Comparison of ENCODE assay signal across 13 cellular contexts in the genomic region with DNA sequence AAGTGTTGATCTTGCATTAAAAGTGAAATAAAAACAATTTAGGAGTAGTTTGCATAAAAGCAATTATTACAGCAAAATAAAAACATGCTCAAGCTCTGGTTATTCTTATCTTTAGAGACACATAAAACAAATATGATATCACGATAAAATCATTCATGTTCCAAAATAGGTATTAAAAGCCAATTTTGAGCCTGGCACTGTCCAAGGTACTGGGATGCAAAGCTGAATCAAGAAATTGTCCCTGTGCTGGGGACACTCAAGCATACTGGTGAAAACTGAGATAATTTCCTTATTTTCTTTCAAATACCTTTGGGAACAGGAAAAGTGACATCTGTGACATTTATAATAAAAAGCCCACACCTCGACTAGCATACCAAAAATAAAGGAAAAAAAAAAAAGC. TPM values are rescaled to one million over a fixed set of nuclear protein-coding genes. Genes with fewer than 3 reads are reported as not detected.
DNase-seq lines count a peak whose midpoint lies in the region; TF ChIP-seq lines count a peak whose summit lies in the region.
"Had no signal": no experiment of that assay in that cellular context is flagged by ENCODE, and none has a peak within 500 bp of the region (broad histone marks: within the 10 kb centered on the region; RNA-seq: fewer than 3 reads in every experiment).

No MANE protein-coding gene starts in this region.

- in situ Hi-C loops in mammary epithelial cell (cut with MboI; ENCODE audit: low sequenced_read_pairs in 2 of 2), result no loop called here

- CTCF ChIA-PET in MCF 10A (lab: Yijun Ruan, JAX) (interaction anchor here (0.6 to 2.5 kb wide), 7 partner anchors 14 to 1534 kb away, joined by 3 to 11 read pairs (median 6); a partner anchor contains a TSS), mammary epithelial cell (lab: Charles Lee; ENCODE audit: low non-redundant PET) (no interaction called here)

- H3K27ac Mint-ChIP-seq in MCF 10A (ENCODE audit: low read depth, unreplicated experiment) (no peak overlapping the region), endodermal cell (no peak overlapping the region)
- H3K27ac Mint-ChIP-seq: CD4-positive, alpha-beta T cell had no signal

- H3K4me2 ChIP-seq in mammary epithelial cell (ENCODE audit: insufficient read depth, low read depth, low read length), result no peak overlapping the region

- intact Hi-C loops in MCF 10A (cut with micrococcal nuclease), result no loop called here
- intact Hi-C loops in mammary epithelial cell (cut with micrococcal nuclease), result no loop called here

- POLR2A ChIA-PET in MCF 10A (lab: Yijun Ruan, JAX), result no interaction called here

- H3K27me3 Mint-ChIP-seq in MCF 10A (ENCODE audit: insufficient read depth, unreplicated experiment) (peaks cover 78% of the 10 kb centered on the region), endodermal cell (ENCODE audit: insufficient read depth) (peaks cover 50% of the 10 kb centered on the region)

- no peak overlapping the region for H3K4me3 Mint-ChIP-seq in MCF 10A (ENCODE audit: unreplicated experiment)
- no peak overlapping the region for H3K4me3 Mint-ChIP-seq in endodermal cell
- H3K4me3 Mint-ChIP-seq: CD4-positive, alpha-beta T cell had no signal

- no peak for TF ChIP-seq POLR2A in suprapubic skin (IDR thresholded peaks at IDR 0.05)

- H3K9me3 Mint-ChIP-seq in MCF 10A (ENCODE audit: unreplicated experiment) (no peaks in the 10 kb centered on the region), endodermal cell (no peaks in the 10 kb centered on the region)
- H3K9me3 Mint-ChIP-seq: CD4-positive, alpha-beta T cell had no signal

- WGBS in mammary epithelial cell (ENCODE audit: low coverage, missing lambda C conversion rate), result 0% methylated on average over 2 of the region's 2 CpGs
- WGBS in endodermal cell (ENCODE audit: insufficient coverage in 1 of 2, insufficient read length in 1 of 2), 2 experiments, result 23 to 75% methylated on average over 1 to 2 of the region's 2 CpGs
- WGBS in suprapubic skin, result 19% methylated on average over 2 of the region's 2 CpGs

- H3K4me3 ChIP-seq in mammary epithelial cell (replicated peaks in 1 of 3; ENCODE audit: insufficient read depth in 1 of 3, low read depth in 2 of 3, low read length in 3 of 3) (no peak overlapping the region), endodermal cell (ENCODE audit: low read length) (no peak overlapping the region), suprapubic skin (no peak overlapping the region)

- peak; percentile 16 for DNase-seq in MCF 10A (ENCODE audit: unreplicated experiment)
- DNase-seq in mammary epithelial cell, result no peak
- peak; percentile 18 for DNase-seq in OCI-M1 (lab: John Stamatoyannopoulos, UW)
- DNase-seq in endodermal cell, result peak; percentile 53
- peak; percentile 6 for DNase-seq in renal cortical epithelial cell (ENCODE audit: low read depth)
- no peak for DNase-seq in HK-2 (ENCODE audit: unreplicated experiment)
- no peak for DNase-seq in suprapubic skin (ENCODE audit: low spot score in 2 of 2)
- DNase-seq in SW 1271 (lab: John Stamatoyannopoulos, UW), result no peak
- DNase-seq: activated T-cell treated with anti-CD3 and anti-CD28 coated beads for 4 hours; CD4-positive, alpha-beta T cell; foreskin melanocyte had no signal

- H3K4me1 ChIP-seq in mammary epithelial cell (ENCODE audit: insufficient read depth, low read length) (peaks cover 10% of the 10 kb centered on the region), endodermal cell (ENCODE audit: control insufficient read depth, insufficient read depth, low read length) (no peaks in the 10 kb centered on the region), suprapubic skin (peaks cover 34% of the 10 kb centered on the region)

- no peaks in the 10 kb centered on the region for H3K79me2 ChIP-seq in mammary epithelial cell (ENCODE audit: insufficient read depth, low read length)

- H3K9ac ChIP-seq in mammary epithelial cell (ENCODE audit: insufficient read depth, low read length) (no peak overlapping the region), endodermal cell (ENCODE audit: extremely low read depth, low read length, poor library complexity, severe bottlenecking) (no peak overlapping the region)

- H3K27ac ChIP-seq in mammary epithelial cell (ENCODE audit: insufficient read depth, low read depth, low read length) (no peak overlapping the region), endodermal cell (ENCODE audit: low read depth, low read length) (peak overlapping the region; percentile 100), suprapubic skin (no peak overlapping the region)

- TF ChIP-seq CTCF in MCF 10A (IDR thresholded peaks at IDR 0.05; ENCODE audit: unreplicated experiment), result no peak
- TF ChIP-seq CTCF in mammary epithelial cell (conservative IDR thresholded peaks at IDR 0.05 in 1 of 2, IDR thresholded peaks at IDR 0.05 in 1 of 2; ENCODE audit: extremely low read depth in 1 of 2, insufficient read depth in 1 of 2, low read depth in 1 of 2, low read length in 2 of 2), result no peak
- TF ChIP-seq CTCF in endodermal cell (conservative IDR thresholded peaks at IDR 0.05), result no peak
- no peak for TF ChIP-seq CTCF in suprapubic skin (IDR thresholded peaks at IDR 0.05)

- peaks cover 24% of the 10 kb centered on the region for H3K27me3 ChIP-seq in mammary epithelial cell (ENCODE audit: insufficient read depth, low read length)
- peaks cover 39% of the 10 kb centered on the region for H3K27me3 ChIP-seq in endodermal cell (ENCODE audit: control insufficient read depth, insufficient read depth, low read length, poor library complexity, severe bottlenecking)
- H3K27me3 ChIP-seq in suprapubic skin, result peaks cover 74% of the 10 kb centered on the region

- dilution Hi-C loops in mammary epithelial cell (cut with HindIII; ENCODE audit: low sequenced_read_pairs), result no loop called here

- no peaks in the 10 kb centered on the region for H3K36me3 Mint-ChIP-seq in MCF 10A (ENCODE audit: insufficient read depth, unreplicated experiment)
- no peaks in the 10 kb centered on the region for H3K36me3 Mint-ChIP-seq in endodermal cell (ENCODE audit: low read depth)

- H4K20me1 ChIP-seq in mammary epithelial cell (ENCODE audit: insufficient read depth, low read length), result no peaks in the 10 kb centered on the region

- no TSS peak for BruUV-seq in MCF 10A (replicated peaks; lab: Mats Ljungman, UMichigan)
- no TSS peak for BruUV-seq in mammary epithelial cell (replicated peaks; lab: Mats Ljungman, UMichigan)

- H3K36me3 ChIP-seq in mammary epithelial cell (ENCODE audit: insufficient read depth, low read length) (no peaks in the 10 kb centered on the region), endodermal cell (ENCODE audit: control insufficient read depth, insufficient read depth, low read length) (no peaks in the 10 kb centered on the region), suprapubic skin (no peaks in the 10 kb centered on the region)

- no peak overlapping the region for H2AFZ ChIP-seq in mammary epithelial cell (ENCODE audit: low read depth, low read length)

- no peaks in the 10 kb centered on the region for H3K9me3 ChIP-seq in mammary epithelial cell (replicated peaks; ENCODE audit: insufficient read depth, low read length)
- H3K9me3 ChIP-seq in endodermal cell (ENCODE audit: control insufficient read depth, low read length), result no peaks in the 10 kb centered on the region
- no peaks in the 10 kb centered on the region for H3K9me3 ChIP-seq in suprapubic skin

- H3K4me1 Mint-ChIP-seq in MCF 10A (ENCODE audit: insufficient read depth, unreplicated experiment) (peaks cover 9% of the 10 kb centered on the region), endodermal cell (peaks cover 12% of the 10 kb centered on the region)

- no peak for TF ChIP-seq EP300 in suprapubic skin (IDR thresholded peaks at IDR 0.05)

RNA-seq across cellular contexts. Expression of a gene that starts 56.9 kb away (rescaled TPM):
- total RNA-seq in MCF 10A (2022) (not detected in 2 replicates), mammary epithelial cell (under 1 TPM in 1 of 2 donors, not detected in 1; 0.26 TPM), endodermal cell (not detected), renal cortical epithelial cell (0.25 and 1.0 TPM in 2 replicates), suprapubic skin (not detected)
- not detected for polyA plus RNA-seq in mammary epithelial cell
- polyA minus RNA-seq in mammary epithelial cell, result not detected
- not detected for polyA plus RNA-seq in endodermal cell (2013, experiment 1 of 2)
- polyA plus RNA-seq in endodermal cell (2013, experiment 2 of 2), result not detected
- total RNA-seq: CD4-positive, alpha-beta T cell; mucosa of gallbladder; T-helper 1 cell treated with Interleukin-12 subunit alpha and Interleukin-12 subunit beta and Interleukin-4 antibody, amounts not matched to agents 30 ng/mL and 1 ng/mL, for 36 hours had no signal

Comparison
In these comparisons a context has a peak if more than half of its experiments do, and no peak if none do; other contexts are left out.
1. DNase-seq: peak in MCF 10A (single experiment), OCI-M1 (single experiment), endodermal cell (single experiment) and renal cortical epithelial cell (single experiment); none in mammary epithelial cell (single experiment), HK-2 (single experiment), suprapubic skin (0 of 2) and SW 1271 (0 of 2).